Comparison of ENCODE assay signal across 21 cellular contexts in genomic region chr19:50925734-50926133, GRCh38. TPM values are rescaled to one million over a fixed set of nuclear protein-coding genes. Genes with fewer than 3 reads are reported as not detected.
"Had no signal": no experiment of that assay in that cellular context is flagged by ENCODE, and none has a peak within 500 bp of the region (broad histone marks: within the 10 kb centered on the region; RNA-seq: fewer than 3 reads in every experiment).

No MANE protein-coding gene starts in this region.

- H3K4me3 ChIP-seq: adrenal gland, colonic mucosa, gastroesophageal sphincter, heart right ventricle, left lung, mucosa of descending colon, ovary had no signal

- H3K36me3 ChIP-seq: adrenal gland, colonic mucosa, gastroesophageal sphincter, heart right ventricle, left lung, ovary had no signal

- H3K36me3 Mint-ChIP-seq: activated CD4-positive, alpha-beta memory T cell treated with anti-CD3 and anti-CD28 coated beads for 36 hours; memory B cell; naive thymus-derived CD4-positive, alpha-beta T cell; stimulated activated effector memory CD8-positive, alpha-beta T cell treated with anti-CD3 and anti-CD28 coated beads, Interleukin-12 subunit alpha, Interleukin-12 subunit beta, amount 100 ng/mL, for 72 hours; T-cell had no signal

- DNase-seq: activated CD4-positive, alpha-beta memory T cell treated with anti-CD3 and anti-CD28 coated beads for 36 hours; activated CD4-positive, alpha-beta T cell treated with anti-CD3 and anti-CD28 coated beads for 1 hour; activated effector memory CD4-positive, alpha-beta T cell treated with Interleukin-2 at 50 U/mL for 16 hours; activated naive CD4-positive, alpha-beta T cell treated with anti-CD3 and anti-CD28 coated beads, Interleukin-2, amount 50 U/mL, for 16 hours; activated T-cell treated with anti-CD3 and anti-CD28 coated beads, Interleukin-2, amount 50 U/mL, for 24 hours; adrenal gland; central memory CD4-positive, alpha-beta T cell; colonic mucosa; heart right ventricle; left lung; mucosa of descending colon; naive thymus-derived CD4-positive, alpha-beta T cell; ovary; T-cell; T1000 had no signal

- H3K27ac Mint-ChIP-seq: activated CD4-positive, alpha-beta memory T cell treated with anti-CD3 and anti-CD28 coated beads for 36 hours; activated T-cell treated with anti-CD3 and anti-CD28 coated beads, Interleukin-2, amount 50 U/mL, for 24 hours; memory B cell; naive thymus-derived CD4-positive, alpha-beta T cell; stimulated activated effector memory CD8-positive, alpha-beta T cell treated with anti-CD3 and anti-CD28 coated beads, Interleukin-12 subunit alpha, Interleukin-12 subunit beta, amount 100 ng/mL, for 72 hours; T-cell had no signal

- H3K9me3 ChIP-seq: adrenal gland, colonic mucosa, gastroesophageal sphincter, heart right ventricle, left lung, mucosa of descending colon, ovary had no signal

- H3K9me3 Mint-ChIP-seq: activated CD4-positive, alpha-beta memory T cell treated with anti-CD3 and anti-CD28 coated beads for 36 hours; activated T-cell treated with anti-CD3 and anti-CD28 coated beads, Interleukin-2, amount 50 U/mL, for 24 hours; memory B cell; naive thymus-derived CD4-positive, alpha-beta T cell; stimulated activated effector memory CD8-positive, alpha-beta T cell treated with anti-CD3 and anti-CD28 coated beads, Interleukin-12 subunit alpha, Interleukin-12 subunit beta, amount 100 ng/mL, for 72 hours; T-cell had no signal

- H3K27ac ChIP-seq: adrenal gland, colonic mucosa, gastroesophageal sphincter, heart right ventricle, left lung, ovary, VCaP had no signal

- H3K4me3 Mint-ChIP-seq: activated CD4-positive, alpha-beta memory T cell treated with anti-CD3 and anti-CD28 coated beads for 36 hours; activated T-cell treated with anti-CD3 and anti-CD28 coated beads, Interleukin-2, amount 50 U/mL, for 24 hours; memory B cell; naive thymus-derived CD4-positive, alpha-beta T cell; stimulated activated effector memory CD8-positive, alpha-beta T cell treated with anti-CD3 and anti-CD28 coated beads, Interleukin-12 subunit alpha, Interleukin-12 subunit beta, amount 100 ng/mL, for 72 hours; T-cell had no signal

- ATAC-seq: gastroesophageal sphincter; heart right ventricle; left lung; mucosa of descending colon; naive thymus-derived CD4-positive, alpha-beta T cell; stimulated activated effector memory CD8-positive, alpha-beta T cell treated with anti-CD3 and anti-CD28 coated beads, Interleukin-12 subunit alpha, Interleukin-12 subunit beta, amount 100 ng/mL, for 72 hours; T-cell had no signal

- H3K27me3 ChIP-seq: colonic mucosa, ovary had no signal

- H3K4me1 ChIP-seq: colonic mucosa had no signal

RNA-seq across cellular contexts. Expression of gene KLK4, which starts 14.5 kb away (rescaled TPM):
- total RNA-seq: activated CD4-positive, alpha-beta memory T cell treated with anti-CD3 and anti-CD28 coated beads for 36 hours; endothelial cell of umbilical vein; gastroesophageal sphincter; heart right ventricle; left lung; naive thymus-derived CD4-positive, alpha-beta T cell; T-cell; ureter had no signal
- polyA plus RNA-seq: endothelial cell of umbilical vein; heart right ventricle; naive thymus-derived CD4-positive, alpha-beta T cell; ovary had no signal

RNA-seq across cellular contexts. Expression of gene KLK5, which starts 27.1 kb away (rescaled TPM):
- total RNA-seq: activated CD4-positive, alpha-beta memory T cell treated with anti-CD3 and anti-CD28 coated beads for 36 hours; adrenal gland; colonic mucosa; endothelial cell of umbilical vein; heart right ventricle; mucosa of descending colon; naive thymus-derived CD4-positive, alpha-beta T cell; T-cell; ureter had no signal
- polyA plus RNA-seq: adrenal gland; endothelial cell of umbilical vein; heart right ventricle; naive thymus-derived CD4-positive, alpha-beta T cell; ovary had no signal

RNA-seq across cellular contexts. Expression of gene KLK6, which starts 43.7 kb away (rescaled TPM):
- total RNA-seq: activated CD4-positive, alpha-beta memory T cell treated with anti-CD3 and anti-CD28 coated beads for 36 hours; adrenal gland; colonic mucosa; endothelial cell of umbilical vein; heart right ventricle; left lung; mucosa of descending colon; naive thymus-derived CD4-positive, alpha-beta T cell; T-cell; ureter had no signal
- polyA plus RNA-seq: adrenal gland; heart right ventricle; naive thymus-derived CD4-positive, alpha-beta T cell had no signal

RNA-seq across cellular contexts. Expression of gene KLK2, which starts 52.5 kb away (rescaled TPM):
- total RNA-seq: activated CD4-positive, alpha-beta memory T cell treated with anti-CD3 and anti-CD28 coated beads for 36 hours; colonic mucosa; endothelial cell of umbilical vein; gastroesophageal sphincter; heart right ventricle; left lung; naive thymus-derived CD4-positive, alpha-beta T cell; ovary; T-cell; ureter had no signal
- polyA plus RNA-seq: endothelial cell of umbilical vein; heart right ventricle; naive thymus-derived CD4-positive, alpha-beta T cell; ovary had no signal

RNA-seq across cellular contexts. Expression of gene KLK7, which starts 58.0 kb away (rescaled TPM):
- total RNA-seq: activated CD4-positive, alpha-beta memory T cell treated with anti-CD3 and anti-CD28 coated beads for 36 hours; adrenal gland; colonic mucosa; endothelial cell of umbilical vein; heart right ventricle; mucosa of descending colon; naive thymus-derived CD4-positive, alpha-beta T cell; T-cell; ureter had no signal
- polyA plus RNA-seq: endothelial cell of umbilical vein; naive thymus-derived CD4-positive, alpha-beta T cell had no signal
